In genomic region chr4:158821228-158822009, GRCh38 we compare ENCODE assay signal across 9 cellular contexts. TPM values are rescaled to one million over a fixed set of nuclear protein-coding genes. Genes with fewer than 3 reads are reported as not detected.
A peak's percentile ranks its signal among the peaks of the same experiment; 100 is the strongest.
DNase-seq lines count a peak whose midpoint lies in the region; ATAC-seq and TF ChIP-seq lines count a peak whose summit lies in the region.
"Had no signal": no experiment of that assay in that cellular context is flagged by ENCODE, and none has a peak within 500 bp of the region (broad histone marks: within the 10 kb centered on the region; RNA-seq: fewer than 3 reads in every experiment).

No MANE protein-coding gene starts in this region.

- no peaks in the 10 kb centered on the region for H3K36me3 ChIP-seq in lower lobe of right lung

- peaks cover 96% of the 10 kb centered on the region for H3K4me1 ChIP-seq in lower lobe of right lung

- peak overlapping the region; percentile 20 for H3K27ac ChIP-seq in lower lobe of right lung

- no peaks in the 10 kb centered on the region for H3K27me3 ChIP-seq in lower lobe of right lung (ENCODE audit: low read depth)

- H3K9me3 ChIP-seq in lower lobe of right lung: no peaks in the 10 kb centered on the region

- intact Hi-C loops in lower lobe of right lung (cut with DNase I): loop anchor here (10.0 kb wide), 1 partner anchor 47 kb away; no protein-coding TSS in a partner anchor

- H3K4me3 ChIP-seq in lower lobe of right lung: no peak overlapping the region

- no peak for TF ChIP-seq CTCF in lower lobe of right lung (IDR thresholded peaks at IDR 0.05)

- ATAC-seq in GM21529 (IDR thresholded peaks at IDR 0.05; ENCODE audit: unreplicated experiment): peak; percentile 41
- peak in 1 of 2 donors; percentile 23 for ATAC-seq in lower lobe of right lung

- DNase-seq in GM03348 (ENCODE audit: low spot score) (peak; percentile 26), MV-4-11 (lab: John Stamatoyannopoulos, UW) (peak; percentile 30), lower lobe of right lung (no peak), activated gamma-delta T cell (lab: John Stamatoyannopoulos, UW) (no peak), NCI-H526 (lab: John Stamatoyannopoulos, UW) (no peak), iPS-NIHi7 (ENCODE audit: extremely low spot score) (no peak), COR-L47 (lab: John Stamatoyannopoulos, UW) (no peak)
- DNase-seq: SW 1271 had no signal

RNA-seq across cellular contexts. Expression of gene FNIP2, which starts 52.6 kb away (rescaled TPM):
- 90.7 TPM for total RNA-seq in lower lobe of right lung

Comparison
In these comparisons a context has a peak if more than half of its experiments do, and no peak if none do; other contexts are left out.
1. DNase-seq: peak in GM03348 (single experiment) and MV-4-11 (single experiment); none in lower lobe of right lung (single experiment), activated gamma-delta T cell (single experiment), NCI-H526 (0 of 2), iPS-NIHi7 (single experiment) and COR-L47 (single experiment).